Comparison of ENCODE assay signal across 20 cellular contexts in the genomic region with DNA sequence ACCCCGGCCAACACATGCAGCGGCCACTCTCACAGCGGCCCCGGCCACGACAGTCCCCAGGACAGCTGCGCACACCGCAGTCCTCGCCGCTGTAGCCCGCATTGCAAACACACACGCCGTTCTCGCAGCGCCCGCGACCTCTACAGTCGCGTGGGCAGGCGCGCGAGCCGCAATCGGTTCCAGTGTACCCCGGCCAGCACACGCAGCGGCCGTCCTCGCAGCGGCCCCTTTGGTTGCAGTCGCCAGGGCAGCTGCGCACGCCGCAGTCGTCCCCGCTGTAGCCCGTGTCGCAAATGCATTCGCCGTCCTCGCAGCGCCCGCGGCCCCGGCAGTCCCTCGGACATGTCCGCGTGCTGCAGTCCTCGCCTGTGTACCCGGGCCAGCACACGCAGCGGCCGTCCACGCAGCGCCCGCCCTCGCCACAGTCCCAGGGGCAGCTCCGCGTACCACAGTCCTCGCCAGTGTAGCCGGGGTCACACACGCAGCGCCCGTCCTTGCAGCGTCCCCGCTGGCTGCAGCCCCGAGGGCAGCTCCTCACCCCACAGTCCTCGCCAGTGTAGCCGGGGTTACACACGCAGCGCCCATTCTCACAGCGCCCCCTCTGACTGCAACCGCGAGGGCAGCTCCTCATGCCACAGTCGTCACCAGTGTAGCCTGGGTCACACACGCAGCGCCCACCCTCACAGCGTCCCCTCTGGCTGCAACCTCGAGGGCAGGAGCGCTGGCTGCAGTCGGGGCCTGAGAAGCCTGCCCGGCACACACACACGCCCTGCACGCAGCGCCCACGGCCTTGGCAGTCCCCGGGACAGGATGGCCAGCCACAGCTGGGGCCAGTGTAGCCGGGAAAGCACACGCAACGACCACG. TPM values are rescaled to one million over a fixed set of nuclear protein-coding genes. Genes with fewer than 3 reads are reported as not detected.
DNase-seq lines count a peak whose midpoint lies in the region; ATAC-seq lines count a peak whose summit lies in the region.
"Had no signal": no experiment of that assay in that cellular context is flagged by ENCODE, and none has a peak within 500 bp of the region (broad histone marks: within the 10 kb centered on the region; RNA-seq: fewer than 3 reads in every experiment).

No MANE protein-coding gene starts in this region.

- no peaks in the 10 kb centered on the region for H4K20me1 ChIP-seq in GM23248 (ENCODE audit: insufficient read depth)

- H3K27ac ChIP-seq in stomach smooth muscle (ENCODE audit: low read length) (no peak overlapping the region), GM23248 (no peak overlapping the region)
- H3K27ac ChIP-seq: A549, neural progenitor cell, SK-N-MC had no signal

- H3K4me1 ChIP-seq in stomach smooth muscle (ENCODE audit: control insufficient read depth, insufficient read depth, low read length) (peaks cover 32% of the 10 kb centered on the region), GM23248 (ENCODE audit: insufficient read depth) (peaks cover 16% of the 10 kb centered on the region)
- H3K4me1 ChIP-seq: neural progenitor cell had no signal

- peak; percentile 26 for ATAC-seq in activated naive CD8-positive, alpha-beta T cell treated with anti-CD3 and anti-CD28 coated beads, Interleukin-2, amount 50 U/mL, for 24 hours
- ATAC-seq: activated CD4-positive, CD25-positive, alpha-beta regulatory T cell treated with anti-CD3 and anti-CD28 coated beads, Interleukin-2, amount 50 U/mL, for 24 hours; GM12878 had no signal

- no peak overlapping the region for H3K4me2 ChIP-seq in GM23248 (ENCODE audit: unreplicated experiment)
- H3K4me2 ChIP-seq: A549, neural progenitor cell had no signal

- H2AFZ ChIP-seq in GM23248: no peak overlapping the region
- H2AFZ ChIP-seq: neural progenitor cell had no signal

- no peak overlapping the region for H3K27ac Mint-ChIP-seq in activated naive CD8-positive, alpha-beta T cell treated with anti-CD3 and anti-CD28 coated beads, Interleukin-2, amount 50 U/mL, for 24 hours
- H3K27ac Mint-ChIP-seq: activated T-helper 1 cell treated with anti-CD3 and anti-CD28 coated beads, Interleukin-12 subunit alpha, Interleukin-12 subunit beta, Interleukin-2, Interleukin-4 antibody, amounts not matched to agents 30 ng/mL and 10 ng/mL and 1 ng/mL, durations not matched to agents 14 hours and 24 hours and 36 hours; neural progenitor cell had no signal

- no peaks in the 10 kb centered on the region for H3K79me2 ChIP-seq in GM23248 (ENCODE audit: insufficient read depth)

- no peaks in the 10 kb centered on the region for H3K9me3 Mint-ChIP-seq in activated naive CD8-positive, alpha-beta T cell treated with anti-CD3 and anti-CD28 coated beads, Interleukin-2, amount 50 U/mL, for 24 hours
- H3K9me3 Mint-ChIP-seq: activated T-helper 1 cell treated with anti-CD3 and anti-CD28 coated beads, Interleukin-12 subunit alpha, Interleukin-12 subunit beta, Interleukin-2, Interleukin-4 antibody, amounts not matched to agents 30 ng/mL and 10 ng/mL and 1 ng/mL, durations not matched to agents 14 hours and 24 hours and 36 hours; neural progenitor cell had no signal

- no peak overlapping the region for H3K9ac ChIP-seq in stomach smooth muscle (ENCODE audit: low read length in 2 of 2)
- no peak overlapping the region for H3K9ac ChIP-seq in GM23248
- H3K9ac ChIP-seq: neural progenitor cell had no signal

- H3K27me3 ChIP-seq in stomach smooth muscle (ENCODE audit: control insufficient read depth in 1 of 2, insufficient read depth in 2 of 2, low read length in 2 of 2) (peaks cover 22 to 36% of the 10 kb centered on the region in 2 donors), GM23248 (replicated peaks; ENCODE audit: insufficient read depth) (no peaks in the 10 kb centered on the region)
- H3K27me3 ChIP-seq: neural progenitor cell had no signal

- no peak overlapping the region for H3K4me3 Mint-ChIP-seq in activated naive CD8-positive, alpha-beta T cell treated with anti-CD3 and anti-CD28 coated beads, Interleukin-2, amount 50 U/mL, for 24 hours
- H3K4me3 Mint-ChIP-seq: activated T-helper 1 cell treated with anti-CD3 and anti-CD28 coated beads, Interleukin-12 subunit alpha, Interleukin-12 subunit beta, Interleukin-2, Interleukin-4 antibody, amounts not matched to agents 30 ng/mL and 10 ng/mL and 1 ng/mL, durations not matched to agents 14 hours and 24 hours and 36 hours; neural progenitor cell had no signal

- H3K36me3 ChIP-seq in stomach smooth muscle (ENCODE audit: control insufficient read depth in 2 of 2, insufficient read depth in 2 of 2, low read length in 2 of 2) (peaks cover 0 to 5% of the 10 kb centered on the region in 2 donors), GM23248 (ENCODE audit: low read depth) (no peaks in the 10 kb centered on the region)
- H3K36me3 ChIP-seq: neural progenitor cell had no signal

- H3K9me3 ChIP-seq in stomach smooth muscle (ENCODE audit: control insufficient read depth in 2 of 2, low read length in 2 of 2) (no peaks in the 10 kb centered on the region), GM23248 (ENCODE audit: low read depth) (no peaks in the 10 kb centered on the region)
- H3K9me3 ChIP-seq: A549 had no signal

- 81 to 84% methylated on average over 62 to 90 of the region's 90 CpGs for WGBS in GM23248 (ENCODE audit: low coverage in 1 of 2, low lambda C conversion rate in 2 of 2, missing lambda C conversion rate in 2 of 2), 2 experiments

- H3K4me1 Mint-ChIP-seq in activated naive CD8-positive, alpha-beta T cell treated with anti-CD3 and anti-CD28 coated beads, Interleukin-2, amount 50 U/mL, for 24 hours: no peaks in the 10 kb centered on the region
- H3K4me1 Mint-ChIP-seq: neural progenitor cell had no signal

- peak overlapping the region; percentile 43 to 52 for H3K4me3 ChIP-seq in stomach smooth muscle (ENCODE audit: low read length in 2 of 2)
- H3K4me3 ChIP-seq in GM23248: no peak overlapping the region
- H3K4me3 ChIP-seq: A549, GM12878, neural progenitor cell, SK-N-MC had no signal

- no peaks in the 10 kb centered on the region for H3K36me3 Mint-ChIP-seq in activated naive CD8-positive, alpha-beta T cell treated with anti-CD3 and anti-CD28 coated beads, Interleukin-2, amount 50 U/mL, for 24 hours (ENCODE audit: low read depth)
- H3K36me3 Mint-ChIP-seq: neural progenitor cell had no signal

- H3K27me3 Mint-ChIP-seq in activated naive CD8-positive, alpha-beta T cell treated with anti-CD3 and anti-CD28 coated beads, Interleukin-2, amount 50 U/mL, for 24 hours: peaks cover 40% of the 10 kb centered on the region

- no peaks in the 10 kb centered on the region for H3K9me2 ChIP-seq in GM23248 (ENCODE audit: insufficient read depth)

- DNase-seq in NCI-H1417 (lab: John Stamatoyannopoulos, UW): peak in 2 of 3 experiments; percentile 30 to 42
- no peak for DNase-seq in NCI-H1417 treated with DMSO at 0.1 percent for 48 hours (lab: John Stamatoyannopoulos, UW)
- no peak for DNase-seq in activated naive CD8-positive, alpha-beta T cell treated with anti-CD3 and anti-CD28 coated beads, Interleukin-2, amount 50 U/mL, for 24 hours
- peak; percentile 68 for DNase-seq in left kidney (ENCODE audit: low read depth, low spot score)
- DNase-seq in GM23248: no peak
- DNase-seq in dedifferentiated amniotic fluid mesenchymal stem cell (ENCODE audit: extremely low spot score): no peak
- DNase-seq in HUDEP-2 (lab: John Stamatoyannopoulos, UW; ENCODE audit: unreplicated experiment in 76 of 76): no peak
- DNase-seq: central memory CD4-positive, alpha-beta T cell; DMS 273 treated with DMSO at 0.1 percent for 48 hours; kidney glomerular epithelial cell; NCI-H524 treated with DMSO at 0.1 percent for 48 hours; stimulated activated CD4-positive, alpha-beta T cell treated with anti-CD3 and anti-CD28 coated beads, Interleukin-1b, Interleukin-23, amount 100 ng/mL, for 48 hours; stimulated activated naive CD4-positive, alpha-beta T cell treated with Interleukin-2 at 50 U/mL for 16 hours had no signal

- in situ Hi-C loops in GM23248 (cut with MboI): no loop called here

- peaks cover 28% of the 10 kb centered on the region for H3F3A ChIP-seq in GM23248 (ENCODE audit: insufficient read depth)

RNA-seq across cellular contexts. Expression of gene TNXB, which starts 12.5 kb away (rescaled TPM):
- total RNA-seq in GM23248 (2014; rRNA removed; shearing (Covaris generic)): 23.5 and 23.8 TPM in 2 replicates
- 5.2 TPM in 2 replicates for polyA plus RNA-seq in GM23248 (2016; fragmentation: Nextera tagmentation; extraction: Ambion mirVana)

RNA-seq across cellular contexts. Expression of gene ATF6B, which starts 31.4 kb away (rescaled TPM):
- total RNA-seq in GM23248 (2014; rRNA removed; shearing (Covaris generic)): 33.3 and 37.3 TPM in 2 replicates
- polyA plus RNA-seq in GM23248 (2016; fragmentation: Nextera tagmentation; extraction: Ambion mirVana): 51.7 and 54.1 TPM in 2 replicates

RNA-seq across cellular contexts. Expression of gene FKBPL, which starts 33.5 kb away (rescaled TPM):
- total RNA-seq in GM23248 (2014; rRNA removed; shearing (Covaris generic)): 2.9 and 5.3 TPM in 2 replicates
- 6.2 and 6.9 TPM in 2 replicates for polyA plus RNA-seq in GM23248 (2016; fragmentation: Nextera tagmentation; extraction: Ambion mirVana)

RNA-seq across cellular contexts. Expression of gene PRRT1, which starts 55.1 kb away (rescaled TPM):
- 1.2 TPM in 1 of 2 replicates, not detected in the other for total RNA-seq in GM23248 (2014; rRNA removed; shearing (Covaris generic))
- 2.1 and 2.2 TPM in 2 replicates for polyA plus RNA-seq in GM23248 (2016; fragmentation: Nextera tagmentation; extraction: Ambion mirVana)

RNA-seq across cellular contexts. Expression of gene PPT2, which starts 57.3 kb away (rescaled TPM):
- total RNA-seq in GM23248 (2014; rRNA removed; shearing (Covaris generic)): 12.8 and 16.2 TPM in 2 replicates
- polyA plus RNA-seq in GM23248 (2016; fragmentation: Nextera tagmentation; extraction: Ambion mirVana): 10.3 and 14.3 TPM in 2 replicates

Comparison
In these comparisons a context has a peak if more than half of its experiments do, and no peak if none do; other contexts are left out.
1. DNase-seq: peak in NCI-H1417 (2 of 3) and left kidney (single experiment); none in NCI-H1417 treated with DMSO at 0.1 percent for 48 hours (single experiment), activated naive CD8-positive, alpha-beta T cell treated with anti-CD3 and anti-CD28 coated beads, Interleukin-2, amount 50 U/mL, for 24 hours (single experiment), GM23248 (single experiment), dedifferentiated amniotic fluid mesenchymal stem cell (single experiment) and HUDEP-2 (0 of 76).